Comparison of ENCODE assay signal across 1 cellular context in genomic region chr17:49191917-49192741, GRCh38.
TF ChIP-seq lines count a peak whose summit lies in the region.

No MANE protein-coding gene starts in this region.

TF ChIP-seq in IMR-90, 13 proteins besides CTCF, POLR2A, EP300 and RAD21 (continued from another document):
- TF ChIP-seq USF2 (IDR thresholded peaks at IDR 0.05; ENCODE audit: low read depth, low read length): no peak
- TF ChIP-seq, protein P1, sequence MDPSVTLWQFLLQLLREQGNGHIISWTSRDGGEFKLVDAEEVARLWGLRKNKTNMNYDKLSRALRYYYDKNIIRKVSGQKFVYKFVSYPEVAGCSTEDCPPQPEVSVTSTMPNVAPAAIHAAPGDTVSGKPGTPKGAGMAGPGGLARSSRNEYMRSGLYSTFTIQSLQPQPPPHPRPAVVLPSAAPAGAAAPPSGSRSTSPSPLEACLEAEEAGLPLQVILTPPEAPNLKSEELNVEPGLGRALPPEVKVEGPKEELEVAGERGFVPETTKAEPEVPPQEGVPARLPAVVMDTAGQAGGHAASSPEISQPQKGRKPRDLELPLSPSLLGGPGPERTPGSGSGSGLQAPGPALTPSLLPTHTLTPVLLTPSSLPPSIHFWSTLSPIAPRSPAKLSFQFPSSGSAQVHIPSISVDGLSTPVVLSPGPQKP (IDR thresholded peaks at IDR 0.05; ENCODE audit: borderline replicate concordance, low read depth, low read length): peak; percentile 89; the same call in 1 of the 2 replicates
- 0 out of 2 replicates have a peak, but pooled peaks have one; percentile 4 for TF ChIP-seq SMC3 (IDR thresholded peaks at IDR 0.05; ENCODE audit: low read depth, low read length)
- TF ChIP-seq MAFK (IDR thresholded peaks at IDR 0.05; ENCODE audit: low read depth, low read length): no peak
- no peak for TF ChIP-seq CEBPB (IDR thresholded peaks at IDR 0.05; ENCODE audit: low read depth, low read length)
- no peak for TF ChIP-seq RFX5 (IDR thresholded peaks at IDR 0.05; ENCODE audit: low read depth, low read length)
- TF ChIP-seq MAZ (IDR thresholded peaks at IDR 0.05; ENCODE audit: borderline replicate concordance, low read depth, low read length): no peak; the same call in 1 of the 2 replicates
- peak; percentile 95; the same call in 1 of the 2 replicates for TF ChIP-seq CHD1 (IDR thresholded peaks at IDR 0.05; ENCODE audit: low read depth, low read length)
- peak; percentile 96 for TF ChIP-seq MXI1 (IDR thresholded peaks at IDR 0.05; ENCODE audit: borderline replicate concordance, low read depth, low read length)
- TF ChIP-seq NFE2L2 (IDR thresholded peaks at IDR 0.05; ENCODE audit: low read depth, low read length): 0 out of 2 replicates have a peak, but pooled peaks have one; percentile 2
- no peak for TF ChIP-seq RCOR1 (IDR thresholded peaks at IDR 0.05; ENCODE audit: insufficient replicate concordance, low read length)
- TF ChIP-seq FOS (IDR thresholded peaks at IDR 0.05; ENCODE audit: low read depth, low read length): peak; percentile 97
TF ChIP-seq in IMR-90: peak in this region for 7.
